ENCODE assay signal across 1 cellular context in genomic region chr1:25140073-25140797, GRCh38.
TF ChIP-seq lines count a peak whose summit lies in the region.

No MANE protein-coding gene starts in this region.

TF ChIP-seq in HepG2, 621 proteins besides CTCF, POLR2A, EP300 and RAD21 (continued from another document):
- TF ChIP-seq RERE (CRISPR knock-in tag; IDR thresholded peaks at IDR 0.05; ENCODE audit: low read depth) (no peak), ZNF782 (CRISPR knock-in tag; IDR thresholded peaks at IDR 0.05; ENCODE audit: borderline replicate concordance) (peak; percentile 79; the same call in 1 of the 2 replicates), ZNF556 (CRISPR knock-in tag; IDR thresholded peaks at IDR 0.05; ENCODE audit: borderline replicate concordance) (peak; percentile 67; the same call in 1 of the 2 replicates), KLF15 (CRISPR knock-in tag; IDR thresholded peaks at IDR 0.05; ENCODE audit: borderline replicate concordance) (no peak), ZNF800 (CRISPR knock-in tag; IDR thresholded peaks at IDR 0.05) (no peak), GZF1 (CRISPR knock-in tag; IDR thresholded peaks at IDR 0.05) (no peak), IKZF1 (IDR thresholded peaks at IDR 0.05) (no peak), MNT (IDR thresholded peaks at IDR 0.05) (no peak), POGK (CRISPR knock-in tag; conservative IDR thresholded peaks at IDR 0.05) (no peak), RXRA (CRISPR knock-in tag; IDR thresholded peaks at IDR 0.05) (peak; percentile 73), RFXANK (CRISPR knock-in tag; IDR thresholded peaks at IDR 0.05) (no peak), E2F5 (CRISPR knock-in tag; conservative IDR thresholded peaks at IDR 0.05) (no peak), HHEX (CRISPR knock-in tag; IDR thresholded peaks at IDR 0.05) (no peak)
